Comparison of ENCODE assay signal across 14 cellular contexts in the genomic region with DNA sequence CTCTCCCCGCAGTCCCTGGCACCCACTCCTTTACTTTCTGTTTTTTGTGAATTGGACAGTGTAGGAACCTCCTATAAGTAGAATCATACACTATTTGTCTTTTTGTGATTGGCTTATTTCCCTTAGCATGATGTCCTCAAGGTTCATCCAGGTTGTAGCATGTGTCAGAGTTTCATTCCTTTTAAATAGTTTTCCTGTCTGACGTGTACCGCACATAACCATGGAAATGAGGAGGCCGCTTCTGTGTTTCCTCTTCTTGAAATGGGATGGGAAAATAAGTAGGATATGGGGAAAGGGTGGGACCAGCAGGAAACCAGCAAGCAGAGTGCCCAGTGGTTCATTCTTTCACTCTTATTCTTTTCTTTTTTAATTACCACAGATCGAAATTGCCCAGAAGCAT.
"Had no signal": no experiment of that assay in that cellular context is flagged by ENCODE, and none has a peak within 500 bp of the region (broad histone marks: within the 10 kb centered on the region; RNA-seq: fewer than 3 reads in every experiment).

No MANE protein-coding gene starts in this region.

- H3K4me3 ChIP-seq: body of pancreas, testis, vagina had no signal

- ATAC-seq: activated naive CD4-positive, alpha-beta T cell treated with anti-CD3 and anti-CD28 coated beads, Interleukin-2, amount 50 U/mL, for 72 hours; body of pancreas; natural killer cell; T-helper 17 cell had no signal

- H3K4me1 ChIP-seq: body of pancreas, testis, vagina had no signal

- H3K27me3 ChIP-seq: body of pancreas, testis, vagina had no signal

- H3K9me3 ChIP-seq: body of pancreas, testis, vagina had no signal

- H3K27ac ChIP-seq: body of pancreas, testis, vagina had no signal

- DNase-seq: activated B cell treated with CpG ODN at 0.5 μM for 24 hours; activated CD4-positive, alpha-beta T cell treated with anti-CD3 and anti-CD28 coated beads, Interleukin-2, amount 10 ng/mL, durations not matched to agents 24 days and 14 days; activated effector memory CD4-positive, alpha-beta T cell treated with Interleukin-2 at 50 U/mL for 16 hours; activated T-cell treated with anti-CD3 and anti-CD28 coated beads for 4 hours; amniotic stem cell; body of pancreas; natural killer cell; occipital lobe; stimulated activated CD4-positive, alpha-beta T cell treated with anti-CD3 and anti-CD28 coated beads, Interleukin-2, amount 100 ng/mL, for 48 hours; stimulated activated naive CD4-positive, alpha-beta T cell treated with Interleukin-2 at 50 U/mL for 16 hours; T-helper 17 cell; testis had no signal
